ENCODE assay signal across 12 cellular contexts in the genomic region with DNA sequence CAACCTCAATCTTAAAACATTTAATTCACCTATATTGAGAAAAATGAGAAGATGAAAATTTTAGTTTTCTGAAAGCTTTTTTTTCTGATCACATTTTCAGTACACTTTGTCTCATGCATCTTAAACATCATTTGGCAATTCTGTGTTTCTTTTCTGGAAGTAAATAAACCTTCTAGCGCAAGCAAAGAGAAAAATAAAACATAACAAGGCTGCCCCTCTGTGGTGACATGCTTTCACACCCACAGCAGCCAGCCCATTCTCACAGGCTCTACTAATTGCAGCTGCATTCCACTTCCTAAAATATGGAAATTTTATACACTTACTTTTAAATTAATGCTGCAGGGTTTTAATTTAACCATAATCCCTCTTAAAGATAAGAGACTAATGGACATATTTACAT.
DNase-seq lines count a peak whose midpoint lies in the region; ATAC-seq, FAIRE-seq and TF ChIP-seq lines count a peak whose summit lies in the region.
"Had no signal": no experiment of that assay in that cellular context is flagged by ENCODE, and none has a peak within 500 bp of the region (broad histone marks: within the 10 kb centered on the region; RNA-seq: fewer than 3 reads in every experiment).

No MANE protein-coding gene starts in this region.

- H4K20me1 ChIP-seq in Karpas-422 (ENCODE audit: insufficient read depth, low read depth, low read length): no peaks in the 10 kb centered on the region

- no peaks in the 10 kb centered on the region for H3K79me2 ChIP-seq in Karpas-422 (ENCODE audit: low read length)

- H3K9me2 ChIP-seq in Karpas-422 (replicated peaks; ENCODE audit: insufficient read depth, low read length): no peaks in the 10 kb centered on the region; the same call in 1 of the 2 replicates

- H3K4me1 ChIP-seq in foreskin keratinocyte (no peaks in the 10 kb centered on the region), small intestine (ENCODE audit: control insufficient read depth in 2 of 2, insufficient read depth in 1 of 2, low read depth in 1 of 2, low read length in 1 of 2) (no peaks in the 10 kb centered on the region), Karpas-422 (ENCODE audit: low read length) (no peaks in the 10 kb centered on the region)

- no peak overlapping the region for H2AFZ ChIP-seq in Karpas-422 (ENCODE audit: low read length)

- H3K9ac ChIP-seq in Karpas-422 (ENCODE audit: low read length): no peak overlapping the region

- H3K4me2 ChIP-seq in Karpas-422 (ENCODE audit: low read depth, low read length, poor library complexity, severe bottlenecking): no peak overlapping the region

- H3K4me3 ChIP-seq in small intestine (ENCODE audit: low read depth in 1 of 2, low read length in 2 of 2): no peak overlapping the region
- H3K4me3 ChIP-seq in Karpas-422 (ENCODE audit: low read length): no peak overlapping the region
- H3K4me3 ChIP-seq: ovary had no signal

- DNase-seq in DMS 273 (lab: John Stamatoyannopoulos, UW; ENCODE audit: unreplicated experiment) (peak; percentile 4), DMS 273 treated with DMSO at 0.1 percent for 48 hours (lab: John Stamatoyannopoulos, UW) (no peak), RWPE1 (ENCODE audit: low spot score) (no peak), foreskin keratinocyte (no peak), small intestine (peak; percentile 21), Karpas-422 (no peak)
- DNase-seq: ovary, T-helper 2 cell had no signal

- H3K9me3 ChIP-seq in small intestine (ENCODE audit: control insufficient read depth, low read depth) (no peaks in the 10 kb centered on the region), Karpas-422 (ENCODE audit: low read length) (no peaks in the 10 kb centered on the region)
- H3K9me3 ChIP-seq: ovary had no signal

- no peak for FAIRE-seq in small intestine (lab: Jason Lieb, UNC)
- FAIRE-seq: A204.1, GM19239 had no signal

- WGBS in small intestine, 3 donors: 11 to 44% (median 36%) methylated on average over 1 of the region's 1 CpG

- CTCF ChIA-PET in RWPE1 (lab: Yijun Ruan, JAX): interaction anchor here (1.0 kb wide), 1 partner anchor 12 kb away, joined by 3 read pairs; no protein-coding TSS in a partner anchor

- ATAC-seq in foreskin keratinocyte (no peak), HG03457 (IDR thresholded peaks at IDR 0.05; ENCODE audit: unreplicated experiment) (no peak), HG03045 (IDR thresholded peaks at IDR 0.05; ENCODE audit: unreplicated experiment) (no peak)

- H3K27ac ChIP-seq in RWPE1: no peak overlapping the region
- H3K27ac ChIP-seq in foreskin keratinocyte: no peak overlapping the region
- no peak overlapping the region for H3K27ac ChIP-seq in small intestine (ENCODE audit: low read depth in 1 of 2, low read length in 1 of 2)
- no peak overlapping the region for H3K27ac ChIP-seq in Karpas-422 (ENCODE audit: low read length)
- H3K27ac ChIP-seq: ovary had no signal

- H3K27me3 ChIP-seq in foreskin keratinocyte: no peaks in the 10 kb centered on the region
- no peaks in the 10 kb centered on the region for H3K27me3 ChIP-seq in small intestine (ENCODE audit: control insufficient read depth in 2 of 2, insufficient read depth in 2 of 2, low read length in 2 of 2)
- H3K27me3 ChIP-seq in Karpas-422 (ENCODE audit: low read length): no peaks in the 10 kb centered on the region
- H3K27me3 ChIP-seq: ovary had no signal

- POLR2A ChIA-PET in RWPE1 (lab: Yijun Ruan, JAX; ENCODE audit: low non-redundant PET): no interaction called here

- TF ChIP-seq CTCF in RWPE1 (conservative IDR thresholded peaks at IDR 0.05; ENCODE audit: low read depth) (0 out of 2 replicates have a peak, but pooled peaks have one; percentile 15), foreskin keratinocyte (conservative IDR thresholded peaks at IDR 0.05) (peak; percentile 46)

- H3K36me3 ChIP-seq in small intestine (ENCODE audit: control insufficient read depth in 2 of 2, insufficient read depth in 2 of 2, low read length in 2 of 2) (no peaks in the 10 kb centered on the region), Karpas-422 (ENCODE audit: insufficient read depth, low read length) (no peaks in the 10 kb centered on the region)
- H3K36me3 ChIP-seq: ovary had no signal

Comparison
In these comparisons a context has a peak if more than half of its experiments do, and no peak if none do; other contexts are left out.
1. DNase-seq: peak in DMS 273 (single experiment) and small intestine (single experiment); none in DMS 273 treated with DMSO at 0.1 percent for 48 hours (single experiment), RWPE1 (single experiment), foreskin keratinocyte (0 of 2) and Karpas-422 (single experiment).